In the genomic region with DNA sequence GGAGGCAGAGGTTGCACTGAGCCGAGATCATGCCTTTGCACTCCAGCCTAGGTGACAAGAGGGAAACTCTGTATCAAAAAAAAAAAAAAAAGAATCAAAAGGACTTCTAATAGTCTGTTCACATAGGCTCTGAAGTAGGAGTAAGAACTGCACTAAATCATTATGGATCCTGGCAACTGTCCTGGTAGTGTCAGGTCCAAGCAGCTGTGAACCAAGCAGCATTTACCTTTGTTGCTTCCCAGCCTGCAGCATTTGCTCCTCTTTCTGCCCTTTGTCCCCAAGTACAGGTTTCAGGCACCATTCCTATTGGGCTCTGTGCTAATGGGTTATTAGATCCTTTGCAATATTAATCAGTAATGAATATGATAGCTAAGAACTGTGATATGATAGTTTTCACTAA, we compare ENCODE assay signal across 1 cellular context.
TF ChIP-seq lines count a peak whose summit lies in the region.

No MANE protein-coding gene starts in this region.

TF ChIP-seq in HCT116, 20 proteins besides CTCF, POLR2A, EP300 and RAD21 (continued from another document):
- TF ChIP-seq, protein P1, sequence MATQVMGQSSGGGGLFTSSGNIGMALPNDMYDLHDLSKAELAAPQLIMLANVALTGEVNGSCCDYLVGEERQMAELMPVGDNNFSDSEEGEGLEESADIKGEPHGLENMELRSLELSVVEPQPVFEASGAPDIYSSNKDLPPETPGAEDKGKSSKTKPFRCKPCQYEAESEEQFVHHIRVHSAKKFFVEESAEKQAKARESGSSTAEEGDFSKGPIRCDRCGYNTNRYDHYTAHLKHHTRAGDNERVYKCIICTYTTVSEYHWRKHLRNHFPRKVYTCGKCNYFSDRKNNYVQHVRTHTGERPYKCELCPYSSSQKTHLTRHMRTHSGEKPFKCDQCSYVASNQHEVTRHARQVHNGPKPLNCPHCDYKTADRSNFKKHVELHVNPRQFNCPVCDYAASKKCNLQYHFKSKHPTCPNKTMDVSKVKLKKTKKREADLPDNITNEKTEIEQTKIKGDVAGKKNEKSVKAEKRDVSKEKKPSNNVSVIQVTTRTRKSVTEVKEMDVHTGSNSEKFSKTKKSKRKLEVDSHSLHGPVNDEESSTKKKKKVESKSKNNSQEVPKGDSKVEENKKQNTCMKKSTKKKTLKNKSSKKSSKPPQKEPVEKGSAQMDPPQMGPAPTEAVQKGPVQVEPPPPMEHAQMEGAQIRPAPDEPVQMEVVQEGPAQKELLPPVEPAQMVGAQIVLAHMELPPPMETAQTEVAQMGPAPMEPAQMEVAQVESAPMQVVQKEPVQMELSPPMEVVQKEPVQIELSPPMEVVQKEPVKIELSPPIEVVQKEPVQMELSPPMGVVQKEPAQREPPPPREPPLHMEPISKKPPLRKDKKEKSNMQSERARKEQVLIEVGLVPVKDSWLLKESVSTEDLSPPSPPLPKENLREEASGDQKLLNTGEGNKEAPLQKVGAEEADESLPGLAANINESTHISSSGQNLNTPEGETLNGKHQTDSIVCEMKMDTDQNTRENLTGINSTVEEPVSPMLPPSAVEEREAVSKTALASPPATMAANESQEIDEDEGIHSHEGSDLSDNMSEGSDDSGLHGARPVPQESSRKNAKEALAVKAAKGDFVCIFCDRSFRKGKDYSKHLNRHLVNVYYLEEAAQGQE (IDR thresholded peaks at IDR 0.05; ENCODE audit: low read depth), result no peak
- no peak for TF ChIP-seq FOSL1 (IDR thresholded peaks at IDR 0.05; ENCODE audit: low read depth)
